12 cellular contexts compared by ENCODE assay signal in the genomic region with DNA sequence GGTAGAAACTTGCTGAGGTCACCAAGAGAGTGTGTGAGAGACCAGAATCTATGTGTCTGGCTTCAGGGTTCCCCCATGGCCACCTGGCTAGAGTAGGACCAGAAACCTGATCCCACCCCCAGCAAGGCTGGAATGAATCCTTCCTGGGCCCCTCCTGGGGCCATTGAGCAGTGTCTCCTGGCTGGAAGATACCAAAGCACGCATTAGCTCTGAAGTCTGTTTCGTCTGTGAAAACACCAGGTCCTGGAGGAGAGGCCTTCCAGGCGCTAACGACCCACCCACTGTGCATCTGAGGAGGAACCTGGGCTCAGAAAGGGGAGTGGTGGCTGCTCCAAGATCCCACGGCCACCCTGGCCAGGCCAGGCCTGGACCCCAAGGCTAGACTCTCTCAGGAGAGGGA. TPM values are rescaled to one million over a fixed set of nuclear protein-coding genes. Genes with fewer than 3 reads are reported as not detected.
DNase-seq lines count a peak whose midpoint lies in the region; ATAC-seq and TF ChIP-seq lines count a peak whose summit lies in the region.
"Had no signal": no experiment of that assay in that cellular context is flagged by ENCODE, and none has a peak within 500 bp of the region (broad histone marks: within the 10 kb centered on the region; RNA-seq: fewer than 3 reads in every experiment).

No MANE protein-coding gene starts in this region.

- peaks cover 5% of the 10 kb centered on the region for H3K27me3 Mint-ChIP-seq in activated CD8-positive, alpha-beta memory T cell treated with anti-CD3 and anti-CD28 coated beads, Interleukin-2, amount 10 ng/mL, durations not matched to agents 7 days and 5 days
- H3K27me3 Mint-ChIP-seq in MCF 10A (ENCODE audit: insufficient read depth, unreplicated experiment): no peaks in the 10 kb centered on the region
- no peaks in the 10 kb centered on the region for H3K27me3 Mint-ChIP-seq in mesothelial cell of epicardium (ENCODE audit: low read depth)
- H3K27me3 Mint-ChIP-seq in natural killer cell treated with Interleukin-12 subunit alpha and Interleukin-12 subunit beta and Interleukin-15 and Interleukin-18, amount 100 ng/mL, for 72 hours: peaks cover 0 to 11% of the 10 kb centered on the region in 2 donors

- peaks cover 18 to 45% of the 10 kb centered on the region in 2 donors for H3K4me1 ChIP-seq in uterus

- TF ChIP-seq CTCF in MCF 10A (IDR thresholded peaks at IDR 0.05; ENCODE audit: unreplicated experiment) (no peak), mesothelial cell of epicardium (IDR thresholded peaks at IDR 0.05; ENCODE audit: unreplicated experiment) (no peak), uterus (IDR thresholded peaks at IDR 0.05) (no peak), GM13976 (IDR thresholded peaks at IDR 0.05; ENCODE audit: borderline replicate concordance, control extremely low read depth, extremely low read depth, insufficient read depth, missing control alignments) (no peak)

- H3K9me3 ChIP-seq in uterus: no peaks in the 10 kb centered on the region
- H3K9me3 ChIP-seq: testis had no signal

- in situ Hi-C loops in GM13976 (cut with MboI; ENCODE audit: low sequenced_read_pairs, unreplicated experiment): no loop called here

- TF ChIP-seq POLR2A in uterus (IDR thresholded peaks at IDR 0.05): no peak

- H3K4me1 Mint-ChIP-seq in activated CD8-positive, alpha-beta memory T cell treated with anti-CD3 and anti-CD28 coated beads, Interleukin-2, amount 10 ng/mL, durations not matched to agents 7 days and 5 days: peaks cover 56% of the 10 kb centered on the region
- H3K4me1 Mint-ChIP-seq in MCF 10A (ENCODE audit: insufficient read depth, unreplicated experiment): peaks cover 54% of the 10 kb centered on the region
- H3K4me1 Mint-ChIP-seq in mesothelial cell of epicardium: peaks cover 48% of the 10 kb centered on the region
- H3K4me1 Mint-ChIP-seq in natural killer cell treated with Interleukin-12 subunit alpha and Interleukin-12 subunit beta and Interleukin-15 and Interleukin-18, amount 100 ng/mL, for 72 hours (ENCODE audit: low read depth in 2 of 2): peaks cover 12 to 14% of the 10 kb centered on the region in 2 donors

- H3K27me3 ChIP-seq in uterus: no peaks in the 10 kb centered on the region
- H3K27me3 ChIP-seq: testis had no signal

- POLR2A ChIA-PET in MCF 10A (lab: Yijun Ruan, JAX): interaction anchor here (0.7 to 2.2 kb wide), 5 partner anchors 14 to 27 kb away, joined by 3 to 15 read pairs (median 4); a partner anchor contains a TSS

- H3K36me3 Mint-ChIP-seq in activated CD8-positive, alpha-beta memory T cell treated with anti-CD3 and anti-CD28 coated beads, Interleukin-2, amount 10 ng/mL, durations not matched to agents 7 days and 5 days: no peaks in the 10 kb centered on the region
- no peaks in the 10 kb centered on the region for H3K36me3 Mint-ChIP-seq in MCF 10A (ENCODE audit: insufficient read depth, unreplicated experiment)
- no peaks in the 10 kb centered on the region for H3K36me3 Mint-ChIP-seq in mesothelial cell of epicardium
- H3K36me3 Mint-ChIP-seq in natural killer cell treated with Interleukin-12 subunit alpha and Interleukin-12 subunit beta and Interleukin-15 and Interleukin-18, amount 100 ng/mL, for 72 hours: no peaks in the 10 kb centered on the region

- H3K4me3 ChIP-seq in uterus: no peak overlapping the region
- H3K4me3 ChIP-seq: testis had no signal

- H3K4me3 Mint-ChIP-seq in activated CD8-positive, alpha-beta memory T cell treated with anti-CD3 and anti-CD28 coated beads, Interleukin-2, amount 10 ng/mL, durations not matched to agents 7 days and 5 days: no peak overlapping the region
- H3K4me3 Mint-ChIP-seq in MCF 10A (ENCODE audit: unreplicated experiment) (peak overlapping the region; percentile 4), mesothelial cell of epicardium (no peak overlapping the region)
- H3K4me3 Mint-ChIP-seq in natural killer cell treated with Interleukin-12 subunit alpha and Interleukin-12 subunit beta and Interleukin-15 and Interleukin-18, amount 100 ng/mL, for 72 hours: no peak overlapping the region
- H3K4me3 Mint-ChIP-seq: activated naive CD8-positive, alpha-beta T cell treated with anti-CD3 and anti-CD28 coated beads, Interleukin-2, amount 50 U/mL, for 24 hours had no signal

- DNase-seq in activated CD8-positive, alpha-beta memory T cell treated with anti-CD3 and anti-CD28 coated beads, Interleukin-2, amount 10 ng/mL, durations not matched to agents 7 days and 5 days: no peak
- DNase-seq in activated CD8-positive, alpha-beta memory T cell treated with anti-CD3 and anti-CD28 coated beads, Interleukin-2, amount 50 U/mL, for 4 hours: no peak
- DNase-seq in MCF 10A (ENCODE audit: unreplicated experiment): no peak
- DNase-seq in mesothelial cell of epicardium (ENCODE audit: low spot score in 2 of 2, unreplicated experiment in 2 of 2): no peak
- DNase-seq in uterus: no peak
- DNase-seq in natural killer cell treated with Interleukin-12 subunit alpha and Interleukin-12 subunit beta and Interleukin-15 and Interleukin-18, amount 100 ng/mL, for 72 hours (ENCODE audit: low spot score): no peak
- DNase-seq in COR-L47 (lab: John Stamatoyannopoulos, UW): no peak
- no peak for DNase-seq in GM13976 (ENCODE audit: low spot score)
- DNase-seq: activated naive CD8-positive, alpha-beta T cell treated with anti-CD3 and anti-CD28 coated beads, Interleukin-2, amount 50 U/mL, for 24 hours; DMS153; NCI-H446 treated with DMSO at 0.1 percent for 48 hours; testis had no signal

- no peaks in the 10 kb centered on the region for H3K9me3 Mint-ChIP-seq in activated CD8-positive, alpha-beta memory T cell treated with anti-CD3 and anti-CD28 coated beads, Interleukin-2, amount 10 ng/mL, durations not matched to agents 7 days and 5 days (ENCODE audit: low read depth)
- no peaks in the 10 kb centered on the region for H3K9me3 Mint-ChIP-seq in MCF 10A (ENCODE audit: unreplicated experiment)
- H3K9me3 Mint-ChIP-seq in mesothelial cell of epicardium: no peaks in the 10 kb centered on the region
- H3K9me3 Mint-ChIP-seq in natural killer cell treated with Interleukin-12 subunit alpha and Interleukin-12 subunit beta and Interleukin-15 and Interleukin-18, amount 100 ng/mL, for 72 hours: no peaks in the 10 kb centered on the region
- H3K9me3 Mint-ChIP-seq: activated naive CD8-positive, alpha-beta T cell treated with anti-CD3 and anti-CD28 coated beads, Interleukin-2, amount 50 U/mL, for 24 hours had no signal

- no TSS peak for BruUV-seq in MCF 10A (replicated peaks; lab: Mats Ljungman, UMichigan)

- H3K27ac ChIP-seq in uterus: peak overlapping the region; percentile 54 to 84

- no peak for ATAC-seq in activated CD8-positive, alpha-beta memory T cell treated with anti-CD3 and anti-CD28 coated beads, Interleukin-2, amount 10 ng/mL, durations not matched to agents 7 days and 5 days
- no peak for ATAC-seq in natural killer cell treated with Interleukin-12 subunit alpha and Interleukin-12 subunit beta and Interleukin-15 and Interleukin-18, amount 100 ng/mL, for 72 hours

- intact Hi-C loops in MCF 10A (cut with micrococcal nuclease): no loop called here
- intact Hi-C loops in uterus (cut with DNase I; ENCODE audit: low total_unique reads): no loop called here

- peak overlapping the region; percentile 66 for H3K27ac Mint-ChIP-seq in activated CD8-positive, alpha-beta memory T cell treated with anti-CD3 and anti-CD28 coated beads, Interleukin-2, amount 10 ng/mL, durations not matched to agents 7 days and 5 days
- peak overlapping the region; percentile 22 for H3K27ac Mint-ChIP-seq in MCF 10A (ENCODE audit: low read depth, unreplicated experiment)
- peak overlapping the region; percentile 78 for H3K27ac Mint-ChIP-seq in mesothelial cell of epicardium
- H3K27ac Mint-ChIP-seq in natural killer cell treated with Interleukin-12 subunit alpha and Interleukin-12 subunit beta and Interleukin-15 and Interleukin-18, amount 100 ng/mL, for 72 hours: no peak overlapping the region
- H3K27ac Mint-ChIP-seq: activated naive CD8-positive, alpha-beta T cell treated with anti-CD3 and anti-CD28 coated beads, Interleukin-2, amount 50 U/mL, for 24 hours had no signal

- H3K36me3 ChIP-seq in uterus: no peaks in the 10 kb centered on the region

- CTCF ChIA-PET in activated CD8-positive, alpha-beta memory T cell treated with anti-CD3 and anti-CD28 coated beads, Interleukin-2, amount 10 ng/mL, durations not matched to agents 7 days and 5 days (lab: Charles Lee): interaction anchor here (0.9 kb wide), 2 partner anchors 31 to 34 kb away, joined by 3 to 5 read pairs; no protein-coding TSS in a partner anchor
- CTCF ChIA-PET in MCF 10A (lab: Yijun Ruan, JAX): interaction anchor here (1.3 kb wide), 2 partner anchors 31 to 33 kb away, joined by 3 to 4 read pairs; no protein-coding TSS in a partner anchor

RNA-seq across cellular contexts. Expression of a gene that starts 15.5 kb away (rescaled TPM):
- total RNA-seq in activated CD8-positive, alpha-beta memory T cell treated with anti-CD3 and anti-CD28 coated beads, Interleukin-2, amount 10 ng/mL, durations not matched to agents 7 days and 5 days: 1 to 10 TPM in 1 of 2 experiments, under 1 TPM in 1; 0.35 to 1.5 TPM
- 18.4 and 20.1 TPM in 2 replicates for total RNA-seq in MCF 10A (2022)
- total RNA-seq in mesothelial cell of epicardium: 39.3 to 43.7 TPM (median 42.8 TPM) in 3 replicates
- 100 to 1,000 TPM in 1 of 4 donors, 10 to 100 TPM in 3; 19.4 to 108 (median 27.4) TPM for total RNA-seq in uterus
- total RNA-seq in natural killer cell treated with Interleukin-12 subunit alpha and Interleukin-12 subunit beta and Interleukin-15 and Interleukin-18, amount 100 ng/mL, for 72 hours: not detected

Comparison
In these comparisons a context has a peak if more than half of its experiments do, and no peak if none do; other contexts are left out.
1. H3K27ac Mint-ChIP-seq: peak in activated CD8-positive, alpha-beta memory T cell treated with anti-CD3 and anti-CD28 coated beads, Interleukin-2, amount 10 ng/mL, durations not matched to agents 7 days and 5 days (single experiment), MCF 10A (single experiment) and mesothelial cell of epicardium (single experiment); none in natural killer cell treated with Interleukin-12 subunit alpha and Interleukin-12 subunit beta and Interleukin-15 and Interleukin-18, amount 100 ng/mL, for 72 hours (0 of 2).